8 cellular contexts compared by ENCODE assay signal in the genomic region with DNA sequence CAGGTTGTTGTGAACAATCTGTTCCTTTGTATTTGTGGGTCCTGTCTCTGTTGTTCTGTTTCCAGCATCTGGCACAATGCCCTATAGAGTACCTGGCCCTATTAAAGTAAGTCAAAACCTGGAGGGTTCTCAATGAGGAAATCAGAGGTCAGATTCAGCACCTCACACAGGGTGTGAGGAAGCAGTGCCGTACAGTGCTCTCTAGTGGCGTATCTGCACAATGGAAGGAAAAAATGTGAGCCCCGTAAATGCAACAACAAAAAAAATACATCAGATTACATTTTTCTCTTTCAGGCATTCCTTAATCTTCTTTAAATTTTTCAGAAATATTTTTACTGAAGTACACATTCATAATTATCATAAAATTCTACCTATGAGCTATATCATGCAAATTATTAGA. TPM values are rescaled to one million over a fixed set of nuclear protein-coding genes. Genes with fewer than 3 reads are reported as not detected.
DNase-seq lines count a peak whose midpoint lies in the region; ATAC-seq, FAIRE-seq and TF ChIP-seq lines count a peak whose summit lies in the region.
"Not testable (repeated sequence)": the region's sequence is repeated elsewhere in the genome, so short reads cannot be mapped to it uniquely, and the experiment has no call there.

No MANE protein-coding gene starts in this region.

- H3K9me3 ChIP-seq in OCI-LY1 (ENCODE audit: low read length); cardiac muscle cell (ENCODE audit: low read depth); pancreas: not testable (repeated sequence)

- H3F3A ChIP-seq in OCI-LY1 (ENCODE audit: insufficient read depth, low read length), result not testable (repeated sequence)

- CTCF ChIA-PET in HEK293T (lab: Yijun Ruan, JAX), result not testable (repeated sequence)

- ATAC-seq in GM18520 (IDR thresholded peaks at IDR 0.05; ENCODE audit: unreplicated experiment) (peak; percentile 52), HG03565 (IDR thresholded peaks at IDR 0.05; ENCODE audit: unreplicated experiment) (peak; percentile 55), pancreas (peak in 3 of 4 donors; percentile 66 to 85 (median 79))
- ATAC-seq in activated naive CD8-positive, alpha-beta T cell treated with anti-CD3 and anti-CD28 coated beads, Interleukin-2, amount 50 U/mL, for 24 hours, result peak; percentile 75

- not testable (repeated sequence) for H3K36me3 ChIP-seq in OCI-LY1 (ENCODE audit: insufficient read depth, low read length); cardiac muscle cell; pancreas

- H3K4me2 ChIP-seq in OCI-LY1 (ENCODE audit: low read length), result not testable (repeated sequence)

- H3K27me3 ChIP-seq in OCI-LY1 (ENCODE audit: insufficient read depth, low read length); cardiac muscle cell; pancreas: not testable (repeated sequence)

- not testable (repeated sequence) for FAIRE-seq in pancreas (lab: Jason Lieb, UNC)

- not testable (repeated sequence) for H3K79me2 ChIP-seq in OCI-LY1 (ENCODE audit: insufficient read depth, low read length)

- H3K27ac Mint-ChIP-seq in activated naive CD8-positive, alpha-beta T cell treated with anti-CD3 and anti-CD28 coated beads, Interleukin-2, amount 50 U/mL, for 24 hours, result not testable (repeated sequence)

- not testable (repeated sequence) for H3K9ac ChIP-seq in OCI-LY1 (ENCODE audit: low read length)

- 11 to 23% methylated on average over 3 of the region's 3 CpGs for WGBS in pancreas, 2 donors

- H3K4me1 Mint-ChIP-seq in activated naive CD8-positive, alpha-beta T cell treated with anti-CD3 and anti-CD28 coated beads, Interleukin-2, amount 50 U/mL, for 24 hours, result peaks cover 14% of the 10 kb centered on the region

- H2AFZ ChIP-seq in OCI-LY1 (ENCODE audit: low read length), result not testable (repeated sequence)

- H3K4me3 Mint-ChIP-seq in activated naive CD8-positive, alpha-beta T cell treated with anti-CD3 and anti-CD28 coated beads, Interleukin-2, amount 50 U/mL, for 24 hours, result not testable (repeated sequence)

- intact Hi-C loops in pancreas (cut with DNase I), result not testable (repeated sequence)

- POLR2A ChIA-PET in HEK293T (lab: Yijun Ruan, JAX), result not testable (repeated sequence)

- not testable (repeated sequence) for H3K27me3 Mint-ChIP-seq in activated naive CD8-positive, alpha-beta T cell treated with anti-CD3 and anti-CD28 coated beads, Interleukin-2, amount 50 U/mL, for 24 hours

- DNase-seq in Ammon's horn (ENCODE audit: low spot score) (peak; percentile 22), HEK293T (ENCODE audit: extremely low spot score) (peak; percentile 12), cardiac muscle cell (ENCODE audit: low read depth in 1 of 2, low spot score in 1 of 2) (peak; percentile 33 to 48), pancreas (peak in 1 of 6 donors; percentile 8)
- not testable (repeated sequence) for DNase-seq in activated naive CD8-positive, alpha-beta T cell treated with anti-CD3 and anti-CD28 coated beads, Interleukin-2, amount 50 U/mL, for 24 hours

- TF ChIP-seq CTCF in OCI-LY1 (IDR thresholded peaks at IDR 0.05; ENCODE audit: low read length) (peak; percentile 41), cardiac muscle cell (IDR thresholded peaks at IDR 0.05; ENCODE audit: low read depth, low read length) (peak; percentile 55), pancreas (IDR thresholded peaks at IDR 0.05) (peak in 2 of 4 donors; percentile 13 to 15)

- not testable (repeated sequence) for H3K9me3 Mint-ChIP-seq in activated naive CD8-positive, alpha-beta T cell treated with anti-CD3 and anti-CD28 coated beads, Interleukin-2, amount 50 U/mL, for 24 hours

- H3K36me3 Mint-ChIP-seq in activated naive CD8-positive, alpha-beta T cell treated with anti-CD3 and anti-CD28 coated beads, Interleukin-2, amount 50 U/mL, for 24 hours (ENCODE audit: low read depth), result not testable (repeated sequence)

- H3K9me2 ChIP-seq in OCI-LY1 (ENCODE audit: low read depth, low read length), result not testable (repeated sequence)

- not testable (repeated sequence) for H3K27ac ChIP-seq in OCI-LY1 (ENCODE audit: low read depth, low read length, poor library complexity, severe bottlenecking); cardiac muscle cell; pancreas

- H3K4me3 ChIP-seq in OCI-LY1 (ENCODE audit: low read depth, low read length, poor library complexity, severe bottlenecking); cardiac muscle cell; pancreas: not testable (repeated sequence)

- not testable (repeated sequence) for H3K4me1 ChIP-seq in OCI-LY1 (ENCODE audit: insufficient read depth, low read length, severe bottlenecking); cardiac muscle cell (ENCODE audit: low read depth); pancreas

- H4K20me1 ChIP-seq in OCI-LY1 (ENCODE audit: insufficient read depth, low read length), result not testable (repeated sequence)

RNA-seq across cellular contexts. Expression of gene GYPE, which starts 2.5 kb away (rescaled TPM):
- total RNA-seq in cardiac muscle cell (0.07 TPM in 1 of 2 replicates, not detected in the other), pancreas (under 1 TPM in 5 of 6 donors, not detected in 1; 0.09 to 0.28 (median 0.14) TPM)
- polyA plus RNA-seq in cardiac muscle cell (0.61 and 3.5 TPM in 2 replicates), pancreas (under 1 TPM in 1 of 2 donors, not detected in 1; 0.31 TPM)
